8 cellular contexts compared by ENCODE assay signal in genomic region chr17:58658804-58659713, GRCh38. TPM values are rescaled to one million over a fixed set of nuclear protein-coding genes. Genes with fewer than 3 reads are reported as not detected.
DNase-seq lines count a peak whose midpoint lies in the region; ATAC-seq, FAIRE-seq and TF ChIP-seq lines count a peak whose summit lies in the region.

No MANE protein-coding gene starts in this region.

- peak overlapping the region; percentile 69 for H3K27ac ChIP-seq in HCT116 (ENCODE audit: low read depth, low read length)
- H3K27ac ChIP-seq in osteoblast (ENCODE audit: low read depth, low read length) = peak overlapping the region; percentile 97
- H3K27ac ChIP-seq in testis = peak overlapping the region; percentile 40 to 76

- 2 to 3% methylated on average over 38 of the region's 38 CpGs for WGBS in testis, 2 donors

- peaks cover 15 to 22% of the 10 kb centered on the region in 2 experiments for H3K4me1 ChIP-seq in HCT116 (ENCODE audit: control insufficient read depth in 1 of 2, insufficient read depth in 2 of 2, low read length in 2 of 2)
- H3K4me1 ChIP-seq in osteoblast (ENCODE audit: insufficient read depth, low read length) = no peaks in the 10 kb centered on the region
- no peaks in the 10 kb centered on the region for H3K4me1 ChIP-seq in testis

- H3K36me3 Mint-ChIP-seq in activated naive CD8-positive, alpha-beta T cell treated with anti-CD3 and anti-CD28 coated beads for 36 hours = peaks cover 5% of the 10 kb centered on the region

- H3K4me1 Mint-ChIP-seq in activated naive CD8-positive, alpha-beta T cell treated with anti-CD3 and anti-CD28 coated beads for 36 hours = peaks cover 19% of the 10 kb centered on the region

- H3K4me3 Mint-ChIP-seq in activated naive CD8-positive, alpha-beta T cell treated with anti-CD3 and anti-CD28 coated beads for 36 hours = peak overlapping the region; percentile 75

- H2AFZ ChIP-seq in HCT116 (ENCODE audit: low read depth, low read length, poor library complexity, severe bottlenecking) (peak overlapping the region; percentile 76), osteoblast (ENCODE audit: low read length) (peak overlapping the region; percentile 77)

- H4K20me1 ChIP-seq in HCT116 (ENCODE audit: insufficient read depth) (no peaks in the 10 kb centered on the region), osteoblast (ENCODE audit: insufficient read depth, low read length) (no peaks in the 10 kb centered on the region)

- TSS peak; percentile 100 for BruUV-seq in HCT116 (replicated peaks; lab: Mats Ljungman, UMichigan)

- H3K27me3 Mint-ChIP-seq in activated naive CD8-positive, alpha-beta T cell treated with anti-CD3 and anti-CD28 coated beads for 36 hours = peaks cover 7% of the 10 kb centered on the region

- H3K79me2 ChIP-seq in HCT116 (ENCODE audit: insufficient read depth, low read length) (no peaks in the 10 kb centered on the region), osteoblast (ENCODE audit: insufficient read depth, low read length) (no peaks in the 10 kb centered on the region)

- RAD21 ChIA-PET in HCT116 (lab: Charles Lee; ENCODE audit: low non-redundant PET in 1 of 2, low total read pairs in 2 of 2, uncharacterized antibody in 2 of 2, unreplicated experiment in 2 of 2) = interaction anchor here in 1 of 2 experiments (1.0 kb wide), 1 partner anchor 27 kb away, joined by 3 read pairs; no protein-coding TSS in a partner anchor

- H3K9me2 ChIP-seq in HCT116 (ENCODE audit: insufficient read depth) = no peaks in the 10 kb centered on the region

- intact Hi-C loops in HCT116 (cut with micrococcal nuclease) (loop anchor here (1.0 kb wide), 3 partner anchors 20 to 141 kb away; no protein-coding TSS in a partner anchor), head of caudate nucleus (cut with DNase I) (no loop called here), testis (cut with DNase I; ENCODE audit: low total_unique reads) (no loop called here)

- no peaks in the 10 kb centered on the region; a peak in 1 of 4 replicates for H3K9me3 ChIP-seq in HCT116 (ENCODE audit: control insufficient read depth in 1 of 2, insufficient read depth in 1 of 2, low read depth in 1 of 2, low read length in 2 of 2)
- H3K9me3 ChIP-seq in osteoblast (ENCODE audit: low read depth, low read length) = no peaks in the 10 kb centered on the region
- no peaks in the 10 kb centered on the region for H3K9me3 ChIP-seq in testis

- peak overlapping the region; percentile 100 for H3K27ac Mint-ChIP-seq in activated naive CD8-positive, alpha-beta T cell treated with anti-CD3 and anti-CD28 coated beads for 36 hours

- H3K27me3 ChIP-seq in HCT116 (ENCODE audit: insufficient read depth, low read length) = no peaks in the 10 kb centered on the region
- no peaks in the 10 kb centered on the region for H3K27me3 ChIP-seq in osteoblast (ENCODE audit: insufficient read depth, low read length)
- no peaks in the 10 kb centered on the region for H3K27me3 ChIP-seq in testis

- peak; percentile 100 for TF ChIP-seq POLR2A in HCT116 (IDR thresholded peaks at IDR 0.05; ENCODE audit: borderline replicate concordance, extremely low read depth, insufficient read depth, insufficient read length)
- TF ChIP-seq POLR2A in NB4 (IDR thresholded peaks at IDR 0.05; ENCODE audit: extremely low read depth, insufficient read length) = peak; percentile 100
- peak; percentile 92 for TF ChIP-seq POLR2A in testis (IDR thresholded peaks at IDR 0.05)

- H3K4me2 ChIP-seq in HCT116 (ENCODE audit: low read length) (peak overlapping the region; percentile 60), osteoblast (ENCODE audit: insufficient read depth, low read length) (peak overlapping the region; percentile 88)

- FAIRE-seq in G401.6 (lab: Jason Lieb, UNC) = peak; percentile 80

- TF ChIP-seq RAD21 in HCT116 (IDR thresholded peaks at IDR 0.05; ENCODE audit: low read depth) = peak; percentile 55

- H3K36me3 ChIP-seq in HCT116 (ENCODE audit: control insufficient read depth in 1 of 2, insufficient read depth in 2 of 2, low read length in 2 of 2) (no peaks in the 10 kb centered on the region), osteoblast (ENCODE audit: insufficient read depth, low read length) (no peaks in the 10 kb centered on the region), testis (ENCODE audit: low read depth, missing control alignments) (no peaks in the 10 kb centered on the region)

- DNase-seq in HCT116 (ENCODE audit: low read depth, low spot score) (peak; percentile 100), NB4 (ENCODE audit: low read depth) (peak; percentile 92), SK-N-DZ (ENCODE audit: low spot score) (peak; percentile 92), head of caudate nucleus (peak; percentile 9 to 92 (median 74)), osteoblast (ENCODE audit: insufficient read length, low spot score, missing footprints) (peak; percentile 94), testis (peak; percentile 85)
- peak; percentile 76 for DNase-seq in activated naive CD8-positive, alpha-beta T cell treated with anti-CD3 and anti-CD28 coated beads for 36 hours

- POLR2A ChIA-PET in HCT116 (lab: Charles Lee) = interaction anchor here (0.6 to 8.6 kb wide), 35 partner anchors 10 to 346 kb away, joined by 3 to 338 read pairs (median 5); partner anchors contain the start of genes MTMR4, RAD51C and TEX14

- H3K9me3 Mint-ChIP-seq in activated naive CD8-positive, alpha-beta T cell treated with anti-CD3 and anti-CD28 coated beads for 36 hours = peaks cover 10% of the 10 kb centered on the region

- no peak for TF ChIP-seq CTCF in HCT116 (IDR thresholded peaks at IDR 0.05 in 2 of 3, conservative IDR thresholded peaks at IDR 0.05 in 1 of 3; ENCODE audit: borderline replicate concordance in 1 of 3, insufficient read depth in 1 of 3, low read depth in 2 of 3, low read length in 2 of 3)
- no peak for TF ChIP-seq CTCF in NB4 (IDR thresholded peaks at IDR 0.05; ENCODE audit: low read depth, low read length)
- no peak for TF ChIP-seq CTCF in osteoblast (IDR thresholded peaks at IDR 0.05; ENCODE audit: extremely low read depth, low read depth, low read length)
- no peak for TF ChIP-seq CTCF in testis (IDR thresholded peaks at IDR 0.05)

- H3K9ac ChIP-seq in HCT116 (ENCODE audit: low read length) = peak overlapping the region; percentile 66

- H3K4me3 ChIP-seq in HCT116 (replicated peaks in 1 of 2; ENCODE audit: low read depth in 1 of 2, low read length in 2 of 2) (peak overlapping the region; percentile 33 to 34), NB4 (ENCODE audit: low read depth, low read length) (peak overlapping the region; percentile 61), osteoblast (ENCODE audit: insufficient read depth, low read length) (peak overlapping the region; percentile 55), testis (peak overlapping the region; percentile 2 to 35)

- CTCF ChIA-PET in HCT116 (lab: Charles Lee) = interaction anchor here (1.6 kb wide), 1 partner anchor 27 kb away, joined by 8 read pairs; no protein-coding TSS in a partner anchor

- peak; percentile 86 for ATAC-seq in HCT116

TF ChIP-seq in HCT116, 20 proteins besides CTCF, POLR2A, EP300 and RAD21 (continues in another document):
- TF ChIP-seq SIN3A (IDR thresholded peaks at IDR 0.05; ENCODE audit: low read depth) (peak; percentile 100), FOSL1 (IDR thresholded peaks at IDR 0.05; ENCODE audit: low read depth) (peak; percentile 83), CEBPB (IDR thresholded peaks at IDR 0.05; ENCODE audit: low read depth) (peak; percentile 93), POLR2AphosphoS5 (IDR thresholded peaks at IDR 0.05; ENCODE audit: low read depth, low read length) (peak; percentile 100), CBX3 (IDR thresholded peaks at IDR 0.05; ENCODE audit: low read depth) (peak; percentile 99), SP1 (IDR thresholded peaks at IDR 0.05; ENCODE audit: low read depth) (peak; percentile 99), EZH2 (IDR thresholded peaks at IDR 0.05) (no peak), SRF (IDR thresholded peaks at IDR 0.05; ENCODE audit: low read depth) (peak; percentile 86), ZBTB33 (IDR thresholded peaks at IDR 0.05; ENCODE audit: extremely low read depth, insufficient replicate concordance, low read length) (peak; percentile 97), TCF7L2 (IDR thresholded peaks at IDR 0.05; ENCODE audit: borderline replicate concordance, extremely low read depth, insufficient read depth, insufficient read length) (peak; percentile 69)
- TF ChIP-seq, protein P1, sequence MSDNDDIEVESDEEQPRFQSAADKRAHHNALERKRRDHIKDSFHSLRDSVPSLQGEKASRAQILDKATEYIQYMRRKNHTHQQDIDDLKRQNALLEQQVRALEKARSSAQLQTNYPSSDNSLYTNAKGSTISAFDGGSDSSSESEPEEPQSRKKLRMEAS (IDR thresholded peaks at IDR 0.05) = peak; percentile 91

RNA-seq across cellular contexts. Expression of gene TEX14, which starts 32.8 kb away (rescaled TPM):
- total RNA-seq in HCT116 (2021; ENCODE audit: unreplicated experiment) (0.89 TPM), osteoblast (under 0.01 TPM in 2 replicates), testis (10 to 100 TPM; 27.7 to 37.2 TPM)
- polyA plus RNA-seq in HCT116 (2012) = 0.27 and 0.66 TPM in 2 replicates
- 16.8 and 17.5 TPM in 2 replicates for polyA plus RNA-seq in SK-N-DZ (2014; cell fraction: cytosol; rRNA removed)
- polyA plus RNA-seq in SK-N-DZ (2014; cell fraction: nucleus; rRNA removed) = 21.6 and 30.1 TPM in 2 replicates
- total RNA-seq in activated naive CD8-positive, alpha-beta T cell treated with anti-CD3 and anti-CD28 coated beads for 36 hours = under 1 TPM; 0.10 to 0.14 TPM
- 96.5 TPM for polyA plus RNA-seq in testis (ENCODE audit: insufficient read depth, low read depth, low replicate concordance)

RNA-seq across cellular contexts. Expression of gene RAD51C, which starts 33.3 kb away (rescaled TPM):
- total RNA-seq in HCT116 (2021; ENCODE audit: unreplicated experiment) (94.9 TPM), osteoblast (17.4 and 17.7 TPM in 2 replicates), testis (10 to 100 TPM; 44.5 to 63.4 TPM)
- 41.7 and 62.9 TPM in 2 replicates for polyA plus RNA-seq in HCT116 (2012)
- polyA plus RNA-seq in SK-N-DZ (2014; cell fraction: cytosol; rRNA removed) = 233 and 300 TPM in 2 replicates
- polyA plus RNA-seq in SK-N-DZ (2014; cell fraction: nucleus; rRNA removed) = 114 and 162 TPM in 2 replicates
- 10 to 100 TPM; 77.3 to 86.7 TPM for total RNA-seq in activated naive CD8-positive, alpha-beta T cell treated with anti-CD3 and anti-CD28 coated beads for 36 hours
- 53.5 TPM for polyA plus RNA-seq in testis (ENCODE audit: insufficient read depth, low read depth, low replicate concordance)

Comparison
In these comparisons a context has a peak if more than half of its experiments do, and no peak if none do; other contexts are left out.
1. Peak in every context shown above with its lines: DNase-seq, ATAC-seq, H3K4me3 ChIP-seq and H3K27ac ChIP-seq.
2. RNA of gene TEX14, which starts 32.8 kb away (total RNA-seq): 27.7 to 37.2 TPM in testis; 0.89 TPM in HCT116 (single experiment), 0.10 to 0.14 TPM in activated naive CD8-positive, alpha-beta T cell treated with anti-CD3 and anti-CD28 coated beads for 36 hours and under 0.01 TPM in osteoblast; every median in the first group is over 10 times any median in the second.